Comparison of ENCODE assay signal across 8 cellular contexts in the genomic region with DNA sequence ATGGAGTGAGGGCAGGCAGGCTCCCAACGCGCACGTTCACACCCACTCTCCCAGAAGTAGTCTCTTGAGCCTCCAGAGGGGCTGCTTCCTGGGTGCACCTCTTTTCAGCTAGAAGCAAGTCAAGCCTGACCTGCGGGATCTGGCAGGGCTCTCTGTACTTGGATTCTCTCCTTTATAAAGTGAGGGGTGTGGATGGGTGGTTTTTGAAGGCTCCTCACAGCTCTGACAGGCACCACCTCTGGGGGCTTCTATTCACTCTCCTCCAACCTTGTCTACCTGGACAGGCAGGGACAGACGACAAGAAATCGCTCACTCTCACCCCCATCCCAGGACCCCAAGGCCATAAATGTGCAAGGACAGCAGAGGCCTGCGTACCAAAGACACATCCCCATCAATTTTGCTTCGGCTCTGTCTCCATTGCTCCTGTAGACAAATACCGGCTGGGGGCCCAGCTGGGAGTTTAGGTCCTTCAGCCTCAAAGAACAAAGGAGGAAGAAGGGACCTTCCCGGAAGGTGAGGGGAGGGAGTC. TPM values are rescaled to one million over a fixed set of nuclear protein-coding genes. Genes with fewer than 3 reads are reported as not detected.
DNase-seq lines count a peak whose midpoint lies in the region; ATAC-seq lines count a peak whose summit lies in the region.

No MANE protein-coding gene starts in this region.

- H3K4me1 Mint-ChIP-seq in T-helper 17 cell = peaks cover 23% of the 10 kb centered on the region

- H3K9me3 ChIP-seq in T-helper 17 cell (ENCODE audit: control insufficient read depth, low read length, poor library complexity, severe bottlenecking) = no peaks in the 10 kb centered on the region
- no peaks in the 10 kb centered on the region for H3K9me3 ChIP-seq in iPS-18c (ENCODE audit: control insufficient read depth, insufficient read depth, low read length)

- peaks cover 3% of the 10 kb centered on the region for H3K36me3 Mint-ChIP-seq in T-helper 17 cell (ENCODE audit: low read depth)

- H3K27ac Mint-ChIP-seq in T-helper 17 cell = no peak overlapping the region

- H3K4me3 ChIP-seq in H7 (ENCODE audit: insufficient read depth, low read depth, low read length) = peak overlapping the region; percentile 22; the same call in 1 of the 2 replicates
- H3K4me3 ChIP-seq in iPS-18c (ENCODE audit: insufficient read depth, low read depth, low read length) = peak overlapping the region; percentile 30; the same call in 1 of the 2 replicates
- H3K4me3 ChIP-seq in skin epidermis = peak overlapping the region in 3 of 7 experiments; percentile 87 to 99 (median 97)

- H3K4me3 Mint-ChIP-seq in T-helper 17 cell = peak overlapping the region; percentile 75

- DNase-seq in H7 (no peak), T-helper 17 cell (no peak), amygdala (lab: John Stamatoyannopoulos, UW) (no peak), foreskin melanocyte (no peak)

- H3K27ac ChIP-seq in skin epidermis = peak overlapping the region in 18 of 21 experiments; percentile 36 to 94 (median 73)

- no peaks in the 10 kb centered on the region for H3K27me3 ChIP-seq in H7 (ENCODE audit: control insufficient read depth, insufficient read depth, low read length)

- peaks cover 17% of the 10 kb centered on the region for H3K27me3 Mint-ChIP-seq in T-helper 17 cell

- peaks cover 8% of the 10 kb centered on the region for H3K36me3 ChIP-seq in H7 (replicated peaks; ENCODE audit: control insufficient read depth, insufficient read depth, low read length)

- ATAC-seq in T-helper 17 cell (no peak), GM21526 (IDR thresholded peaks at IDR 0.05; ENCODE audit: low FRiP score, unreplicated experiment) (no peak), GM18870 (IDR thresholded peaks at IDR 0.05; ENCODE audit: unreplicated experiment) (no peak)

RNA-seq across cellular contexts. Expression of gene DYNLL2, which starts 0.8 kb away (rescaled TPM):
- total RNA-seq in H7 (2014; rRNA removed; shearing (Covaris generic)) = 10.2 and 10.5 TPM in 2 replicates
- 10 to 100 TPM; 41.0 to 44.1 TPM for total RNA-seq in T-helper 17 cell
